Comparison of ENCODE assay signal across 1 cellular context in the genomic region with DNA sequence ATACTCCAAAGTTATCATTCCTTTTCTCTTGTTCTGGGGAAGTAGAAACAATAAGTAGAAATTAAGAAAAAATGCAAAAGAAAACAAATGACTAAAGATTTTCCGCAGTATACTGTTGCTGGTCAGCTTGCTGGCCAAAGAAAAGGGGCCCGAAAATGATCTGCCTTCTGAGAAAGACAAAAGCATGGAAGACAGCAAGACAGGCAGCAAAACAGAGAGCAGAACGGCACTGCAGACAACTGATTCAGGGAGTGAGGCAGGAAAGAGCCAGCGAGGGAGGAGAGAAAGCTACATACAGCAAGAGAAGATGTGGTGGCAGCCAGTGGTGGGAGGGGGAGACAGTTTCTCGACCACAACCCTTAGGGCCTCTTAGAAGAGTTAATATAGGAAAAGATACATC.
TF ChIP-seq lines count a peak whose summit lies in the region.

No MANE protein-coding gene starts in this region.

TF ChIP-seq in IMR-90, 13 proteins besides CTCF, POLR2A, EP300 and RAD21:
- no peak for TF ChIP-seq MXI1 (IDR thresholded peaks at IDR 0.05; ENCODE audit: borderline replicate concordance, low read depth, low read length)
- no peak for TF ChIP-seq USF2 (IDR thresholded peaks at IDR 0.05; ENCODE audit: low read depth, low read length)
- no peak for TF ChIP-seq CEBPB (IDR thresholded peaks at IDR 0.05; ENCODE audit: low read depth, low read length)
- TF ChIP-seq CHD1 (IDR thresholded peaks at IDR 0.05; ENCODE audit: low read depth, low read length), result no peak
- no peak for TF ChIP-seq MAFK (IDR thresholded peaks at IDR 0.05; ENCODE audit: low read depth, low read length)
- TF ChIP-seq RFX5 (IDR thresholded peaks at IDR 0.05; ENCODE audit: low read depth, low read length), result no peak
- no peak for TF ChIP-seq NFE2L2 (IDR thresholded peaks at IDR 0.05; ENCODE audit: low read depth, low read length)
- TF ChIP-seq FOS (IDR thresholded peaks at IDR 0.05; ENCODE audit: low read depth, low read length), result no peak
- TF ChIP-seq SMC3 (IDR thresholded peaks at IDR 0.05; ENCODE audit: low read depth, low read length), result no peak
- TF ChIP-seq MAZ (IDR thresholded peaks at IDR 0.05; ENCODE audit: borderline replicate concordance, low read depth, low read length), result no peak
- TF ChIP-seq, protein P1, sequence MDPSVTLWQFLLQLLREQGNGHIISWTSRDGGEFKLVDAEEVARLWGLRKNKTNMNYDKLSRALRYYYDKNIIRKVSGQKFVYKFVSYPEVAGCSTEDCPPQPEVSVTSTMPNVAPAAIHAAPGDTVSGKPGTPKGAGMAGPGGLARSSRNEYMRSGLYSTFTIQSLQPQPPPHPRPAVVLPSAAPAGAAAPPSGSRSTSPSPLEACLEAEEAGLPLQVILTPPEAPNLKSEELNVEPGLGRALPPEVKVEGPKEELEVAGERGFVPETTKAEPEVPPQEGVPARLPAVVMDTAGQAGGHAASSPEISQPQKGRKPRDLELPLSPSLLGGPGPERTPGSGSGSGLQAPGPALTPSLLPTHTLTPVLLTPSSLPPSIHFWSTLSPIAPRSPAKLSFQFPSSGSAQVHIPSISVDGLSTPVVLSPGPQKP (IDR thresholded peaks at IDR 0.05; ENCODE audit: borderline replicate concordance, low read depth, low read length), result no peak
- no peak for TF ChIP-seq BHLHE40 (IDR thresholded peaks at IDR 0.05; ENCODE audit: low read depth, low read length)
- TF ChIP-seq RCOR1 (IDR thresholded peaks at IDR 0.05; ENCODE audit: insufficient replicate concordance, low read length), result no peak
